Comparison of ENCODE assay signal across 18 cellular contexts in the genomic region with DNA sequence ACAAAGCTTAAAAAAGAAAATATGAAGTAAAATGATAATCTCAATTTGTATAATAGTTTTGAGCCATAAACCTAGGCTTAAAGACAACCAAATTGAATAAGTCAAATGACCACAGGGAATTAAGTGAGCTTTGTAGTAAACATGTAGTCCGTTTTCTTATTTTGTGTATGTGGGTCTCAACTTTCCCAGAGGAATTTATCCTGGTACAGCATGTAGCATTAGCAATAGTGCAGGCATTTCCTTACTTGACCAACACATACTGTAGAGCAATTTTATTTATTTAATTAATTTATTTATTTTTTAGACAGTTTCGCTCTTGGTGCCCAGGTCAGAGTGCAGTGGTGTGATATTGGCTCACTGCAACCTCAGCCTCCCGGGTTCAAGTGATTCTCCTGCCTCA.
"Had no signal": no experiment of that assay in that cellular context is flagged by ENCODE, and none has a peak within 500 bp of the region (broad histone marks: within the 10 kb centered on the region; RNA-seq: fewer than 3 reads in every experiment).

No MANE protein-coding gene starts in this region.

- H3K27ac ChIP-seq: esophagus squamous epithelium, left lung, transverse colon, uterus, WERI-Rb-1 had no signal

- DNase-seq: activated CD4-positive, alpha-beta T cell treated with anti-CD3 and anti-CD28 coated beads, Interleukin-2, amount 50 U/mL, for 4 hours; activated gamma-delta T cell treated with Interleukin-2 at 50 U/mL for 16 hours; activated T-cell treated with anti-CD3 and anti-CD28 coated beads, Interleukin-2, amount 50 U/mL, for 72 hours; amygdala; cortex of kidney; effector CD4-positive, alpha-beta T cell; esophagus squamous epithelium; head of caudate nucleus; left lung; retina; stimulated activated CD4-positive, alpha-beta T cell treated with anti-CD3 and anti-CD28 coated beads, Interleukin-15, amount 100 ng/mL, for 24 hours; stimulated activated CD4-positive, alpha-beta T cell treated with anti-CD3 and anti-CD28 coated beads, Interleukin-2, amount 100 ng/mL, for 48 hours; SW 1271; T-helper 2 cell; transverse colon; uterus; WERI-Rb-1 had no signal

- ATAC-seq: activated naive CD4-positive, alpha-beta T cell treated with anti-CD3 and anti-CD28 coated beads, Interleukin-2, amount 50 U/mL, for 72 hours; activated T-cell treated with anti-CD3 and anti-CD28 coated beads, Interleukin-2, amount 50 U/mL, for 72 hours; left lung had no signal

- H3K27me3 ChIP-seq: esophagus squamous epithelium, left lung, transverse colon, uterus had no signal

- H3K36me3 ChIP-seq: esophagus squamous epithelium, left lung, transverse colon, uterus, WERI-Rb-1 had no signal

- H3K4me3 ChIP-seq: esophagus squamous epithelium, left lung, transverse colon, uterus had no signal

- H3K4me1 ChIP-seq: left lung, transverse colon, uterus had no signal

- H3K9me3 ChIP-seq: esophagus squamous epithelium, left lung, transverse colon, uterus had no signal
